In genomic region chr2:234291765-234292204, GRCh38 we compare ENCODE assay signal across 8 cellular contexts.
A peak's percentile ranks its signal among the peaks of the same experiment; 100 is the strongest.
DNase-seq lines count a peak whose midpoint lies in the region; ATAC-seq and TF ChIP-seq lines count a peak whose summit lies in the region.

No MANE protein-coding gene starts in this region.

- no peaks in the 10 kb centered on the region for H3K9me3 Mint-ChIP-seq in activated T-helper 1 cell treated with anti-CD3 and anti-CD28 coated beads, Interleukin-12 subunit alpha, Interleukin-12 subunit beta, Interleukin-2, Interleukin-4 antibody, amounts not matched to agents 30 ng/mL and 10 ng/mL and 1 ng/mL, durations not matched to agents 14 hours and 24 hours and 36 hours

- no peaks in the 10 kb centered on the region for H3K27me3 Mint-ChIP-seq in activated T-helper 1 cell treated with anti-CD3 and anti-CD28 coated beads, Interleukin-12 subunit alpha, Interleukin-12 subunit beta, Interleukin-2, Interleukin-4 antibody, amounts not matched to agents 30 ng/mL and 10 ng/mL and 1 ng/mL, durations not matched to agents 14 hours and 24 hours and 36 hours (ENCODE audit: insufficient read depth)

- H3K4me3 Mint-ChIP-seq in activated T-helper 1 cell treated with anti-CD3 and anti-CD28 coated beads, Interleukin-12 subunit alpha, Interleukin-12 subunit beta, Interleukin-2, Interleukin-4 antibody, amounts not matched to agents 30 ng/mL and 10 ng/mL and 1 ng/mL, durations not matched to agents 14 hours and 24 hours and 36 hours = peak overlapping the region; percentile 80

- intact Hi-C loops in activated T-helper 1 cell treated with anti-CD3 and anti-CD28 coated beads, Interleukin-12 subunit alpha, Interleukin-12 subunit beta, Interleukin-2, Interleukin-4 antibody, amounts not matched to agents 30 ng/mL and 10 ng/mL and 1 ng/mL, durations not matched to agents 14 hours and 24 hours and 36 hours (cut with micrococcal nuclease) = loop anchor here (1.0 to 10.0 kb wide), 9 partner anchors 17 to 437 kb away; partner anchors contain the start of gene HJURP

- ATAC-seq in GM21825 (IDR thresholded peaks at IDR 0.05; ENCODE audit: unreplicated experiment) = peak; percentile 21
- no peak for ATAC-seq in HG02678 (IDR thresholded peaks at IDR 0.05; ENCODE audit: unreplicated experiment)

- no peak for TF ChIP-seq CTCF in GM10266 (IDR thresholded peaks at IDR 0.05; ENCODE audit: control insufficient read depth, insufficient read depth, low read depth, missing control alignments)

- H3K36me3 Mint-ChIP-seq in activated T-helper 1 cell treated with anti-CD3 and anti-CD28 coated beads, Interleukin-12 subunit alpha, Interleukin-12 subunit beta, Interleukin-2, Interleukin-4 antibody, amounts not matched to agents 30 ng/mL and 10 ng/mL and 1 ng/mL, durations not matched to agents 14 hours and 24 hours and 36 hours (ENCODE audit: low read depth) = no peaks in the 10 kb centered on the region

- H3K4me1 Mint-ChIP-seq in activated T-helper 1 cell treated with anti-CD3 and anti-CD28 coated beads, Interleukin-12 subunit alpha, Interleukin-12 subunit beta, Interleukin-2, Interleukin-4 antibody, amounts not matched to agents 30 ng/mL and 10 ng/mL and 1 ng/mL, durations not matched to agents 14 hours and 24 hours and 36 hours (ENCODE audit: low read depth) = peaks cover 97% of the 10 kb centered on the region

- DNase-seq in Daoy (ENCODE audit: low read depth) (peak; percentile 76), NCI-H146 (lab: John Stamatoyannopoulos, UW) (peak; percentile 58), kidney tubule cell (ENCODE audit: low spot score) (peak; percentile 75), GM10266 (ENCODE audit: extremely low spot score) (no peak), hypothalamus (lab: John Stamatoyannopoulos, UW) (no peak)
- DNase-seq in activated T-helper 1 cell treated with anti-CD3 and anti-CD28 coated beads, Interleukin-12 subunit alpha, Interleukin-12 subunit beta, Interleukin-2, Interleukin-4 antibody, amounts not matched to agents 30 ng/mL and 10 ng/mL and 1 ng/mL, durations not matched to agents 14 hours and 24 hours and 36 hours (ENCODE audit: low spot score) = peak; percentile 61

- peak overlapping the region; percentile 99 for H3K27ac Mint-ChIP-seq in activated T-helper 1 cell treated with anti-CD3 and anti-CD28 coated beads, Interleukin-12 subunit alpha, Interleukin-12 subunit beta, Interleukin-2, Interleukin-4 antibody, amounts not matched to agents 30 ng/mL and 10 ng/mL and 1 ng/mL, durations not matched to agents 14 hours and 24 hours and 36 hours

Comparison
In these comparisons a context has a peak if more than half of its experiments do, and no peak if none do; other contexts are left out.
1. DNase-seq: peak in Daoy (single experiment), NCI-H146 (single experiment), activated T-helper 1 cell treated with anti-CD3 and anti-CD28 coated beads, Interleukin-12 subunit alpha, Interleukin-12 subunit beta, Interleukin-2, Interleukin-4 antibody, amounts not matched to agents 30 ng/mL and 10 ng/mL and 1 ng/mL, durations not matched to agents 14 hours and 24 hours and 36 hours (single experiment) and kidney tubule cell (single experiment); none in GM10266 (single experiment) and hypothalamus (0 of 51).